Comparison of ENCODE assay signal across 23 cellular contexts in genomic region chr1:204192589-204193352, GRCh38. TPM values are rescaled to one million over a fixed set of nuclear protein-coding genes. Genes with fewer than 3 reads are reported as not detected.
"Had no signal": no experiment of that assay in that cellular context is flagged by ENCODE, and none has a peak within 500 bp of the region (broad histone marks: within the 10 kb centered on the region; RNA-seq: fewer than 3 reads in every experiment).

No MANE protein-coding gene starts in this region.

- H3K27ac Mint-ChIP-seq: activated naive CD8-positive, alpha-beta T cell; activated T-helper 2 cell treated with anti-CD3 and anti-CD28 coated beads, Interferon-gamma antibody, Interleukin-2, Interleukin-4, amounts not matched to agents 10 μg/mL and 5 μg/mL and 100 μg/mL, durations not matched to agents 14 hours and 24 hours and 36 hours; natural killer cell treated with Interleukin-12 subunit alpha and Interleukin-12 subunit beta and Interleukin-15 and Interleukin-18, amount 100 ng/mL, for 72 hours; stimulated activated naive CD8-positive, alpha-beta T cell treated with anti-CD3 and anti-CD28 coated beads, Interleukin-15, Interleukin-2, amounts not matched to agents 100 ng/mL and 50 ng/mL, for 24 hours; WTC11 had no signal

- H3K36me3 ChIP-seq: adrenal gland, heart left ventricle, left ventricle myocardium inferior, neutrophil, ovary, prostate gland, right atrium auricular region, tibial artery had no signal

- H3K27ac ChIP-seq: adrenal gland, coronary artery, heart left ventricle, left ventricle myocardium inferior, neutrophil, ovary, prostate gland, right atrium auricular region, tibial artery had no signal

- DNase-seq: activated naive CD4-positive, alpha-beta T cell; activated T-cell treated with anti-CD3 and anti-CD28 coated beads, Interleukin-2, amount 50 U/mL, for 4 hours; adrenal gland; cerebellar nuclear complex; heart left ventricle; left ventricle myocardium inferior; midbrain; stimulated activated CD4-positive, alpha-beta T cell treated with anti-CD3 and anti-CD28 coated beads, Interleukin-4, amount 100 ng/mL, for 4 hours; T1000; tibial artery had no signal

- H3K27me3 ChIP-seq: ovary, right atrium auricular region had no signal

- H3K4me3 Mint-ChIP-seq: activated naive CD8-positive, alpha-beta T cell; activated T-cell treated with anti-CD3 and anti-CD28 coated beads, Interleukin-2, amount 50 U/mL, for 4 hours; natural killer cell treated with Interleukin-12 subunit alpha and Interleukin-12 subunit beta and Interleukin-15 and Interleukin-18, amount 100 ng/mL, for 72 hours; stimulated activated naive CD8-positive, alpha-beta T cell treated with anti-CD3 and anti-CD28 coated beads, Interleukin-15, Interleukin-2, amounts not matched to agents 100 ng/mL and 50 ng/mL, for 24 hours; WTC11 had no signal

- H3K9me3 ChIP-seq: adrenal gland, heart left ventricle, left ventricle myocardium inferior, neutrophil, ovary, prostate gland, right atrium auricular region, tibial artery had no signal

- H3K4me3 ChIP-seq: adrenal gland, coronary artery, heart left ventricle, left ventricle myocardium inferior, ovary, prostate gland, right atrium auricular region, tibial artery had no signal

- H3K36me3 Mint-ChIP-seq: activated naive CD8-positive, alpha-beta T cell; natural killer cell treated with Interleukin-12 subunit alpha and Interleukin-12 subunit beta and Interleukin-15 and Interleukin-18, amount 100 ng/mL, for 72 hours; WTC11 had no signal

- H3K4me1 ChIP-seq: adrenal gland had no signal

- ATAC-seq: activated T-cell treated with anti-CD3 and anti-CD28 coated beads, Interleukin-2, amount 50 U/mL, for 4 hours; heart left ventricle; natural killer cell treated with Interleukin-12 subunit alpha and Interleukin-12 subunit beta and Interleukin-15 and Interleukin-18, amount 100 ng/mL, for 72 hours; WTC11 had no signal

- H3K9me3 Mint-ChIP-seq: activated T-cell treated with anti-CD3 and anti-CD28 coated beads, Interleukin-2, amount 50 U/mL, for 4 hours; activated T-helper 2 cell treated with anti-CD3 and anti-CD28 coated beads, Interferon-gamma antibody, Interleukin-2, Interleukin-4, amounts not matched to agents 10 μg/mL and 5 μg/mL and 100 μg/mL, durations not matched to agents 14 hours and 24 hours and 36 hours; natural killer cell treated with Interleukin-12 subunit alpha and Interleukin-12 subunit beta and Interleukin-15 and Interleukin-18, amount 100 ng/mL, for 72 hours; stimulated activated naive CD8-positive, alpha-beta T cell treated with anti-CD3 and anti-CD28 coated beads, Interleukin-15, Interleukin-2, amounts not matched to agents 100 ng/mL and 50 ng/mL, for 24 hours had no signal

RNA-seq across cellular contexts. Expression of gene KISS1, which starts 3.5 kb away (rescaled TPM):
- total RNA-seq: activated T-cell treated with anti-CD3 and anti-CD28 coated beads, Interleukin-2, amount 50 U/mL, for 4 hours; activated T-helper 2 cell treated with anti-CD3 and anti-CD28 coated beads, Interferon-gamma antibody, Interleukin-2, Interleukin-4, amounts not matched to agents 10 μg/mL and 5 μg/mL and 100 μg/mL, durations not matched to agents 14 hours and 24 hours and 36 hours; adrenal gland; heart left ventricle; left ventricle myocardium inferior; natural killer cell treated with Interleukin-12 subunit alpha and Interleukin-12 subunit beta and Interleukin-15 and Interleukin-18, amount 100 ng/mL, for 72 hours; right atrium auricular region; T-helper 1 cell treated with Interleukin-12 subunit alpha and Interleukin-12 subunit beta and Interleukin-4 antibody, amounts not matched to agents 30 ng/mL and 1 ng/mL, for 36 hours; urinary bladder had no signal

RNA-seq across cellular contexts. Expression of gene GOLT1A, which starts 21.0 kb away (rescaled TPM):
- total RNA-seq: activated T-cell treated with anti-CD3 and anti-CD28 coated beads, Interleukin-2, amount 50 U/mL, for 4 hours; fibroblast of villous mesenchyme; left ventricle myocardium inferior; natural killer cell treated with Interleukin-12 subunit alpha and Interleukin-12 subunit beta and Interleukin-15 and Interleukin-18, amount 100 ng/mL, for 72 hours; right atrium auricular region; T-helper 1 cell treated with Interleukin-12 subunit alpha and Interleukin-12 subunit beta and Interleukin-4 antibody, amounts not matched to agents 30 ng/mL and 1 ng/mL, for 36 hours had no signal

RNA-seq across cellular contexts. Expression of gene REN, which starts 26.6 kb away (rescaled TPM):
- total RNA-seq: activated T-cell treated with anti-CD3 and anti-CD28 coated beads, Interleukin-2, amount 50 U/mL, for 4 hours; activated T-helper 2 cell treated with anti-CD3 and anti-CD28 coated beads, Interferon-gamma antibody, Interleukin-2, Interleukin-4, amounts not matched to agents 10 μg/mL and 5 μg/mL and 100 μg/mL, durations not matched to agents 14 hours and 24 hours and 36 hours; heart left ventricle; left ventricle myocardium inferior; natural killer cell treated with Interleukin-12 subunit alpha and Interleukin-12 subunit beta and Interleukin-15 and Interleukin-18, amount 100 ng/mL, for 72 hours; T-helper 1 cell treated with Interleukin-12 subunit alpha and Interleukin-12 subunit beta and Interleukin-4 antibody, amounts not matched to agents 30 ng/mL and 1 ng/mL, for 36 hours; WTC11 had no signal

RNA-seq across cellular contexts. Expression of gene ETNK2, which starts 40.9 kb away (rescaled TPM):
- total RNA-seq: T-helper 1 cell treated with Interleukin-12 subunit alpha and Interleukin-12 subunit beta and Interleukin-4 antibody, amounts not matched to agents 30 ng/mL and 1 ng/mL, for 36 hours had no signal
